Comparison of ENCODE assay signal across 8 cellular contexts in genomic region chr9:67717830-67718388, GRCh38.
DNase-seq lines count a peak whose midpoint lies in the region; ATAC-seq and TF ChIP-seq lines count a peak whose summit lies in the region.
"Not testable (repeated sequence)": the region's sequence is repeated elsewhere in the genome, so short reads cannot be mapped to it uniquely, and the experiment has no call there.

No MANE protein-coding gene starts in this region.

- not testable (repeated sequence) for H3K27ac Mint-ChIP-seq in activated CD8-positive, alpha-beta T cell treated with anti-CD3 and anti-CD28 coated beads for 36 hours; immature natural killer cell

- 40% methylated on average over 8 of the region's 28 CpGs; no CpG with 5 or more reads in 1 of the 2 donors for whole genome bisulfite sequencing in thyroid gland, 2 donors

- H3K9me3 Mint-ChIP-seq in activated CD8-positive, alpha-beta T cell treated with anti-CD3 and anti-CD28 coated beads for 36 hours; immature natural killer cell: not testable (repeated sequence)

- POLR2A ChIA-PET in activated CD8-positive, alpha-beta T cell treated with anti-CD3 and anti-CD28 coated beads for 36 hours (lab: Charles Lee) = not testable (repeated sequence)

- H3K4me3 Mint-ChIP-seq in activated CD8-positive, alpha-beta T cell treated with anti-CD3 and anti-CD28 coated beads for 36 hours; immature natural killer cell: not testable (repeated sequence)

- not testable (repeated sequence) for H3K4me1 Mint-ChIP-seq in activated CD8-positive, alpha-beta T cell treated with anti-CD3 and anti-CD28 coated beads for 36 hours (ENCODE audit: low read depth); immature natural killer cell

- not testable (repeated sequence) for H3K36me3 ChIP-seq in thyroid gland

- H3K27me3 ChIP-seq in thyroid gland = not testable (repeated sequence)

- H3K27ac ChIP-seq in thyroid gland = not testable (repeated sequence)

- not testable (repeated sequence) for H3K4me1 ChIP-seq in thyroid gland

- CTCF ChIA-PET in activated CD8-positive, alpha-beta T cell treated with anti-CD3 and anti-CD28 coated beads for 36 hours (lab: Charles Lee) = not testable (repeated sequence)

- intact Hi-C loops in activated CD8-positive, alpha-beta T cell treated with anti-CD3 and anti-CD28 coated beads for 36 hours (cut with micrococcal nuclease); thyroid gland (cut with DNase I): not testable (repeated sequence)

- TF ChIP-seq POLR2A in thyroid gland (IDR thresholded peaks at IDR 0.05) = not testable (repeated sequence)

- not testable (repeated sequence) for TF ChIP-seq CTCF in activated CD8-positive, alpha-beta T cell treated with anti-CD3 and anti-CD28 coated beads for 36 hours (IDR thresholded peaks at IDR 0.05); omental fat pad (IDR thresholded peaks at IDR 0.05); thyroid gland (IDR thresholded peaks at IDR 0.05)

- not testable (repeated sequence) for H3K4me3 ChIP-seq in thyroid gland (replicated peaks in 1 of 3)

- not testable (repeated sequence) for H3K9me3 ChIP-seq in thyroid gland

- not testable (repeated sequence) for ATAC-seq in activated CD8-positive, alpha-beta T cell treated with anti-CD3 and anti-CD28 coated beads for 36 hours; omental fat pad (ENCODE audit: low FRiP score)

- not testable (repeated sequence) for H3K27me3 Mint-ChIP-seq in activated CD8-positive, alpha-beta T cell treated with anti-CD3 and anti-CD28 coated beads for 36 hours; immature natural killer cell (ENCODE audit: low read depth in 3 of 3)

- not testable (repeated sequence) for H3K36me3 Mint-ChIP-seq in activated CD8-positive, alpha-beta T cell treated with anti-CD3 and anti-CD28 coated beads for 36 hours (ENCODE audit: low read depth); immature natural killer cell

- peak; percentile 9 for DNase-seq in T follicular helper cell (ENCODE audit: low read depth)
- DNase-seq in activated CD8-positive, alpha-beta T cell treated with anti-CD3 and anti-CD28 coated beads for 36 hours = peak; percentile 59
- peak; percentile 12 for DNase-seq in activated gamma-delta T cell treated with Interleukin-2 at 50 U/mL for 16 hours
- peak; percentile 2 for DNase-seq in effector CD4-positive, alpha-beta T cell
- peak; percentile 66 to 79 (median 71) for DNase-seq in immature natural killer cell
- peak; percentile 21 for DNase-seq in omental fat pad (ENCODE audit: low spot score)
- peak; percentile 36 for DNase-seq in stimulated activated CD4-positive, alpha-beta T cell treated with anti-CD3 and anti-CD28 coated beads, Interleukin-2, amount 100 ng/mL, for 4 hours (ENCODE audit: low read depth)
- DNase-seq in thyroid gland = peak; percentile 36 to 71

Comparison
In these comparisons a context has a peak if more than half of its experiments do, and no peak if none do; other contexts are left out.
1. DNase-seq: peak in every context shown above with its lines; median percentile 71 in immature natural killer cell; 59 in activated CD8-positive, alpha-beta T cell treated with anti-CD3 and anti-CD28 coated beads for 36 hours; 54 in thyroid gland; 36 in stimulated activated CD4-positive, alpha-beta T cell treated with anti-CD3 and anti-CD28 coated beads, Interleukin-2, amount 100 ng/mL, for 4 hours; 21 in omental fat pad; 12 in activated gamma-delta T cell treated with Interleukin-2 at 50 U/mL for 16 hours; 9 in T follicular helper cell; 2 in effector CD4-positive, alpha-beta T cell.